In genomic region chr2:38380397-38381130, GRCh38 we compare ENCODE assay signal across 1 cellular context.
TF ChIP-seq lines count a peak whose summit lies in the region.

No MANE protein-coding gene starts in this region.

TF ChIP-seq in SK-N-SH, 30 proteins besides CTCF, POLR2A, EP300 and RAD21 (continued from another document):
- TF ChIP-seq SIN3A (IDR thresholded peaks at IDR 0.05; ENCODE audit: borderline replicate concordance, low read depth, low read length): no peak
- no peak for TF ChIP-seq RFX5 (IDR thresholded peaks at IDR 0.05; ENCODE audit: low read length)
- no peak for TF ChIP-seq PBX3 (IDR thresholded peaks at IDR 0.05)
- TF ChIP-seq FOSL2 (IDR thresholded peaks at IDR 0.05; ENCODE audit: borderline replicate concordance, low read depth): no peak
- no peak for TF ChIP-seq GATA2 (CRISPR knock-in tag; IDR thresholded peaks at IDR 0.05)
- no peak for TF ChIP-seq USF2 (IDR thresholded peaks at IDR 0.05; ENCODE audit: borderline replicate concordance, low read depth, low read length)
- TF ChIP-seq POLR2AphosphoS5 (IDR thresholded peaks at IDR 0.05; ENCODE audit: low read depth, low read length): no peak
- TF ChIP-seq USF1 (IDR thresholded peaks at IDR 0.05; ENCODE audit: borderline replicate concordance, low read depth): no peak
- TF ChIP-seq NFIC (IDR thresholded peaks at IDR 0.05; ENCODE audit: borderline replicate concordance): no peak
